12 cellular contexts compared by ENCODE assay signal in genomic region chr9:36144322-36145206, GRCh38. TPM values are rescaled to one million over a fixed set of nuclear protein-coding genes. Genes with fewer than 3 reads are reported as not detected.
DNase-seq lines count a peak whose midpoint lies in the region; ATAC-seq and TF ChIP-seq lines count a peak whose summit lies in the region.
"Had no signal": no experiment of that assay in that cellular context is flagged by ENCODE, and none has a peak within 500 bp of the region (broad histone marks: within the 10 kb centered on the region; RNA-seq: fewer than 3 reads in every experiment).

No MANE protein-coding gene starts in this region.

- peak overlapping the region; percentile 83 for H3K4me2 ChIP-seq in MM.1S (ENCODE audit: low read depth, low read length)

- H3K27me3 Mint-ChIP-seq in activated naive CD8-positive, alpha-beta T cell treated with anti-CD3 and anti-CD28 coated beads, Interleukin-2, amount 50 U/mL, for 24 hours: no peaks in the 10 kb centered on the region
- no peaks in the 10 kb centered on the region for H3K27me3 Mint-ChIP-seq in osteocyte (ENCODE audit: unreplicated experiment)

- peaks cover 18% of the 10 kb centered on the region for H3K36me3 Mint-ChIP-seq in activated naive CD8-positive, alpha-beta T cell treated with anti-CD3 and anti-CD28 coated beads, Interleukin-2, amount 50 U/mL, for 24 hours (ENCODE audit: low read depth)
- peaks cover 16% of the 10 kb centered on the region for H3K36me3 Mint-ChIP-seq in osteocyte (ENCODE audit: unreplicated experiment)

- H3K9me3 ChIP-seq in MM.1S (replicated peaks; ENCODE audit: insufficient read depth, low read length): no peaks in the 10 kb centered on the region

- DNase-seq in DMS53 (lab: John Stamatoyannopoulos, UW) (peak; percentile 69), MM.1S (peak; percentile 39), osteocyte (ENCODE audit: extremely low spot score, unreplicated experiment) (no peak), anterior cingulate cortex (lab: John Stamatoyannopoulos, UW) (no peak), HuH-7.5 (ENCODE audit: low spot score) (no peak)
- DNase-seq in activated naive CD8-positive, alpha-beta T cell treated with anti-CD3 and anti-CD28 coated beads, Interleukin-2, amount 50 U/mL, for 24 hours: no peak
- DNase-seq: activated CD4-positive, alpha-beta T cell treated with anti-CD3 and anti-CD28 coated beads for 4 hours; foreskin fibroblast; left ventricle myocardium superior; NCI-H2107 had no signal

- H4K20me1 ChIP-seq in MM.1S (ENCODE audit: insufficient read depth, low read length): no peaks in the 10 kb centered on the region

- peaks cover 32% of the 10 kb centered on the region for H3F3A ChIP-seq in MM.1S (ENCODE audit: insufficient read depth, low read length)

- no peak for ATAC-seq in activated naive CD8-positive, alpha-beta T cell treated with anti-CD3 and anti-CD28 coated beads, Interleukin-2, amount 50 U/mL, for 24 hours
- no peak for ATAC-seq in GM18520 (IDR thresholded peaks at IDR 0.05; ENCODE audit: unreplicated experiment)
- ATAC-seq: left ventricle myocardium superior had no signal

- no peaks in the 10 kb centered on the region for H3K9me2 ChIP-seq in MM.1S (replicated peaks; ENCODE audit: insufficient read depth, low read length)

- peak overlapping the region; percentile 29 for H3K4me3 ChIP-seq in MM.1S (ENCODE audit: low read length)
- H3K4me3 ChIP-seq: cardiac muscle cell had no signal

- no peaks in the 10 kb centered on the region for H3K36me3 ChIP-seq in MM.1S (replicated peaks; ENCODE audit: insufficient read depth, low read length)
- H3K36me3 ChIP-seq: cardiac muscle cell had no signal

- H3K4me3 Mint-ChIP-seq in activated naive CD8-positive, alpha-beta T cell treated with anti-CD3 and anti-CD28 coated beads, Interleukin-2, amount 50 U/mL, for 24 hours: peak overlapping the region; percentile 73
- H3K4me3 Mint-ChIP-seq in osteocyte (ENCODE audit: unreplicated experiment): no peak overlapping the region

- TF ChIP-seq CTCF in MM.1S (IDR thresholded peaks at IDR 0.05; ENCODE audit: low read length) (no peak), osteocyte (IDR thresholded peaks at IDR 0.05) (no peak)

- H3K4me1 ChIP-seq in MM.1S (ENCODE audit: low read length): peaks cover 76% of the 10 kb centered on the region

- H3K4me1 Mint-ChIP-seq in activated naive CD8-positive, alpha-beta T cell treated with anti-CD3 and anti-CD28 coated beads, Interleukin-2, amount 50 U/mL, for 24 hours: peaks cover 93% of the 10 kb centered on the region
- peaks cover 52% of the 10 kb centered on the region for H3K4me1 Mint-ChIP-seq in osteocyte (ENCODE audit: unreplicated experiment)

- H3K9ac ChIP-seq in MM.1S (ENCODE audit: low read length): no peak overlapping the region

- peaks cover 11% of the 10 kb centered on the region for H3K9me3 Mint-ChIP-seq in activated naive CD8-positive, alpha-beta T cell treated with anti-CD3 and anti-CD28 coated beads, Interleukin-2, amount 50 U/mL, for 24 hours
- peaks cover 12% of the 10 kb centered on the region for H3K9me3 Mint-ChIP-seq in osteocyte (ENCODE audit: unreplicated experiment)

- H3K79me2 ChIP-seq in MM.1S (ENCODE audit: low read length): peaks cover 18% of the 10 kb centered on the region; the same call in 1 of the 2 replicates

- H2AFZ ChIP-seq in MM.1S (ENCODE audit: low read length): 0 out of 2 replicates have a peak overlapping the region, but pooled peaks have one; percentile 37

- no peaks in the 10 kb centered on the region for H3K27me3 ChIP-seq in MM.1S (replicated peaks; ENCODE audit: insufficient read depth, low read length)
- H3K27me3 ChIP-seq: cardiac muscle cell had no signal

- H3K27ac Mint-ChIP-seq in activated naive CD8-positive, alpha-beta T cell treated with anti-CD3 and anti-CD28 coated beads, Interleukin-2, amount 50 U/mL, for 24 hours: peak overlapping the region; percentile 86
- peak overlapping the region; percentile 28 for H3K27ac Mint-ChIP-seq in osteocyte (ENCODE audit: unreplicated experiment)

- peak overlapping the region; percentile 18; the same call in 1 of the 2 replicates for H3K27ac ChIP-seq in MM.1S (ENCODE audit: low read length)
- H3K27ac ChIP-seq: cardiac muscle cell had no signal

RNA-seq across cellular contexts. Expression of gene GLIPR2, which starts 8.0 kb away (rescaled TPM):
- total RNA-seq in osteocyte: 29.1 and 30.6 TPM in 2 replicates

RNA-seq across cellular contexts. Expression of gene CCIN, which starts 24.6 kb away (rescaled TPM):
- not detected in 2 replicates for total RNA-seq in osteocyte

RNA-seq across cellular contexts. Expression of gene CLTA, which starts 46.2 kb away (rescaled TPM):
- total RNA-seq in osteocyte: 260 and 281 TPM in 2 replicates

Comparison
In these comparisons a context has a peak if more than half of its experiments do, and no peak if none do; other contexts are left out.
1. DNase-seq: peak in DMS53 (single experiment) and MM.1S (single experiment); none in activated naive CD8-positive, alpha-beta T cell treated with anti-CD3 and anti-CD28 coated beads, Interleukin-2, amount 50 U/mL, for 24 hours (single experiment), osteocyte (single experiment), anterior cingulate cortex (0 of 58) and HuH-7.5 (single experiment).